ENCODE assay signal across 8 cellular contexts in the genomic region with DNA sequence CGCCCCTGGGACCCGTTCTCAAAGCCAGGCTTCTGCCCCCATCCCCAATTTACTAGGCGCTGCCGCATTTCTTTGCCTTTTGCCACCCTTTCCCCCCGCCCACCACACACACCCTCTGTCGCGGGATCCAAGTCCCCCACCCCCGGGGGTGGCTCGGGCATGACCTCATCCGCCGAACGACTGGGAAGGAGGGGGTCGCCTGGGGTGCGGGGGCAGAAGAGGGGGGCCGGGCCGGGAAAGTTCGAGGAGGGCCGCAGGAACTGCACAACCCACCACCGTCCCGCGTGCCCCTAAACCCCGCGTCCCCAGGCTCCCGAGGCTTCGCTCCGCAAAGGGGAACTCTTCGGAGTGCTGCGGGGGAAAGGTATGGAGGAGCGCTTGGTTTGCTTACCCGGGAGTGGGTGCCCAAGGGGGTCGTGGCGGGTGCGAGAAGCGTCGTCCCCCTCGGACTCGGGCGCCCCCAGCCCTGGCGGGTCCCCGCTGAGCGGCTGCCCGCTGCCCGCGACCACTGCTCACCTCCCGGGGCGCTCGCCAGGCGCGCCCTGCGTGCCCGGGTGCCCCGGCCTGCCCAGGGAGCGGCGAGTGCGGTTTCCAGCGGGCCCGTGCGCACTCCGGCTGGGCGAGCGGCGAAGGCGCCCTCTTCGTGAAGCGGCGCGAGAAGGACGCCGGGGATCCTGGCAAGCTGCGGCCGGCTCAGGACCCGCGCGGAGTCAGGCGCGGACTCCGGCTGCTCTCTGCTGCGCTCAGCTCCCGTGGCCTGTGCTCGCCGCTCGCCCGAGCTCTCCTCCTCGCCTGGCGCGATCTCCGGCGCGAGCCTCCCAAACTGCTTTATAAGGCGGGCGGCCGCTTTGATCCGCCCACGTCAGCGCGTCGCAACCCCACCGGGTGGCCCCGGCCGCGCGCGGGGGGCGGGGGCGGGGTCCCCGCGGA. TPM values are rescaled to one million over a fixed set of nuclear protein-coding genes. Genes with fewer than 3 reads are reported as not detected.
DNase-seq lines count a peak whose midpoint lies in the region; ATAC-seq and TF ChIP-seq lines count a peak whose summit lies in the region.

No MANE protein-coding gene starts in this region.

- no peaks in the 10 kb centered on the region for H4K20me1 ChIP-seq in GM23248 (ENCODE audit: insufficient read depth)

- peak overlapping the region; percentile 60 for H3K4me3 Mint-ChIP-seq in chondrocyte (ENCODE audit: unreplicated experiment)

- peak overlapping the region; percentile 17 for H3K4me3 ChIP-seq in AG09309 (ENCODE audit: control insufficient read depth, low read depth, low read length)
- H3K4me3 ChIP-seq in GM23248: peak overlapping the region; percentile 75
- H3K4me3 ChIP-seq in subcutaneous abdominal adipose tissue (ENCODE audit: low read depth in 1 of 5, low read length in 5 of 5): peak overlapping the region; percentile 50 to 85 (median 80)

- H3K9me3 ChIP-seq in GM23248 (ENCODE audit: low read depth) (no peaks in the 10 kb centered on the region), subcutaneous abdominal adipose tissue (ENCODE audit: control insufficient read depth in 5 of 5, low read length in 5 of 5) (no peaks in the 10 kb centered on the region)

- H3K27me3 Mint-ChIP-seq in chondrocyte (ENCODE audit: low read depth): peaks cover 6% of the 10 kb centered on the region

- in situ Hi-C loops in GM23248 (cut with MboI): loop anchor here (10.0 kb wide), 1 partner anchor 105 kb away; no protein-coding TSS in a partner anchor

- H3F3A ChIP-seq in GM23248 (ENCODE audit: insufficient read depth): 0 out of 2 replicates have a peak, but pooled peaks cover 1% of the 10 kb centered on the region

- H3K4me1 ChIP-seq in GM23248 (ENCODE audit: insufficient read depth): 0 out of 2 replicates have a peak, but pooled peaks cover 5% of the 10 kb centered on the region
- peaks cover 0 to 58% (median 49%) of the 10 kb centered on the region in 5 donors for H3K4me1 ChIP-seq in subcutaneous abdominal adipose tissue (ENCODE audit: control insufficient read depth in 5 of 5, insufficient read depth in 5 of 5, low read length in 5 of 5)

- no peak overlapping the region for H3K27ac Mint-ChIP-seq in chondrocyte (ENCODE audit: unreplicated experiment)

- no peak overlapping the region for H2AFZ ChIP-seq in GM23248

- WGBS in GM23248 (ENCODE audit: low coverage in 1 of 2, low lambda C conversion rate in 2 of 2, missing lambda C conversion rate in 2 of 2), 2 experiments: 2% methylated on average over 44 to 94 of the region's 107 CpGs

- peak overlapping the region; percentile 63 for H3K4me2 ChIP-seq in GM23248 (ENCODE audit: unreplicated experiment)

- ATAC-seq in left lobe of liver (peak; percentile 58), GM21737 (IDR thresholded peaks at IDR 0.05; ENCODE audit: unreplicated experiment) (no peak)

- TF ChIP-seq CTCF in AG09309 (IDR thresholded peaks at IDR 0.05; ENCODE audit: control insufficient read depth, insufficient read depth, low read depth, low read length, missing control alignments) (no peak), chondrocyte (IDR thresholded peaks at IDR 0.05) (peak; percentile 34)

- H3K27me3 ChIP-seq in GM23248 (replicated peaks; ENCODE audit: insufficient read depth): peaks cover 22% of the 10 kb centered on the region
- H3K27me3 ChIP-seq in subcutaneous abdominal adipose tissue (ENCODE audit: control insufficient read depth in 5 of 5, insufficient read depth in 4 of 5, low read length in 5 of 5): peaks cover 0 to 11% (median 4%) of the 10 kb centered on the region in 5 donors

- H3K36me3 ChIP-seq in GM23248 (ENCODE audit: low read depth): no peaks in the 10 kb centered on the region
- H3K36me3 ChIP-seq in subcutaneous abdominal adipose tissue (ENCODE audit: control insufficient read depth in 5 of 5, insufficient read depth in 5 of 5, low read length in 5 of 5): no peaks in the 10 kb centered on the region

- H3K9me2 ChIP-seq in GM23248 (ENCODE audit: insufficient read depth): no peaks in the 10 kb centered on the region

- H3K36me3 Mint-ChIP-seq in chondrocyte (ENCODE audit: low read depth): no peaks in the 10 kb centered on the region

- no peaks in the 10 kb centered on the region for H3K79me2 ChIP-seq in GM23248 (ENCODE audit: insufficient read depth)

- peaks cover 25% of the 10 kb centered on the region for H3K4me1 Mint-ChIP-seq in chondrocyte (ENCODE audit: low read depth)

- no peaks in the 10 kb centered on the region for H3K9me3 Mint-ChIP-seq in chondrocyte (ENCODE audit: low read depth)

- H3K27ac ChIP-seq in GM23248 (no peak overlapping the region), subcutaneous abdominal adipose tissue (ENCODE audit: low read depth, low read length) (peak overlapping the region; percentile 30)

- H3K9ac ChIP-seq in GM23248 (no peak overlapping the region), subcutaneous abdominal adipose tissue (ENCODE audit: low read length in 5 of 5) (peak overlapping the region in 3 of 5 donors; percentile 58 to 75 (median 61))

- DNase-seq in AG09309 (ENCODE audit: low read depth) (peak; percentile 23), GM23248 (peak; percentile 87), RPMI8226 (peak; percentile 74), chondrocyte (ENCODE audit: low spot score) (no peak), left lobe of liver (ENCODE audit: low spot score) (peak; percentile 76)
- DNase-seq in activated CD4-positive, CD25-positive, alpha-beta regulatory T cell (lab: John Stamatoyannopoulos, UW): no peak

RNA-seq across cellular contexts. Expression of gene WNT11, which starts 3.9 kb away (rescaled TPM):
- 0.63 TPM in 1 of 2 replicates, not detected in the other for total RNA-seq in GM23248 (2014; rRNA removed; shearing (Covaris generic))
- polyA plus RNA-seq in GM23248 (2016; fragmentation: Nextera tagmentation; extraction: Ambion mirVana): not detected in 2 replicates
- total RNA-seq in chondrocyte (20.7 to 69.4 TPM (median 24.5 TPM) in 3 replicates), left lobe of liver (3.4 TPM)

Comparison
In these comparisons a context has a peak if more than half of its experiments do, and no peak if none do; other contexts are left out.
1. DNase-seq: peak in AG09309 (single experiment), GM23248 (single experiment), RPMI8226 (single experiment) and left lobe of liver (single experiment); none in chondrocyte (single experiment) and activated CD4-positive, CD25-positive, alpha-beta regulatory T cell (0 of 4).
2. H3K4me3 ChIP-seq: peak in every context shown above with its lines; median percentile 80 in subcutaneous abdominal adipose tissue; 75 in GM23248; 17 in AG09309.